In the genomic region with DNA sequence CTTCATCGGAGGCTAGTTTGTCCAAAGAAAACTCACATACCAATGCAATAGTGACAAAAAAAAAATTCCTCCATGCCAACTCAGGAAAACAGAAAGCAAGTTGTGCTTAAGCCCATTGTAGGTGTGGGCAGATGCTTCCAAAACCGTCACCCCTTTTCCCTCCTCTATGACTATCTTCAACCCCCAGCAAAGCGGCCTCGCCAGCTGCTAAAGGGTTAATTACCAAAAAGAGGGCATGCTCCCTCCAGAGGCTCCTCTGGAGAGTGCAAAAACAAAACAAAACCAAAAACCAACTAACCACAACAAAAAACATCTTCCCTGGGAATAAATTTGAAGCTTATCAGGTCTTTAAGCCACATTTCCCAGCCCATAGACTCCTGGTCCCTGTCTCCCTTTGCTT, we compare ENCODE assay signal across 10 cellular contexts. TPM values are rescaled to one million over a fixed set of nuclear protein-coding genes. Genes with fewer than 3 reads are reported as not detected.
DNase-seq lines count a peak whose midpoint lies in the region; ATAC-seq and TF ChIP-seq lines count a peak whose summit lies in the region.
"Had no signal": no experiment of that assay in that cellular context is flagged by ENCODE, and none has a peak within 500 bp of the region (broad histone marks: within the 10 kb centered on the region; RNA-seq: fewer than 3 reads in every experiment).

No MANE protein-coding gene starts in this region.

- H3K27me3 ChIP-seq in mesenchymal stem cell (ENCODE audit: control insufficient read depth in 1 of 2, insufficient read depth in 1 of 2, low read length in 2 of 2), result no peaks in the 10 kb centered on the region
- no peaks in the 10 kb centered on the region for H3K27me3 ChIP-seq in uterus

- H3K14ac ChIP-seq in mesenchymal stem cell (ENCODE audit: low read length in 2 of 2), result no peak overlapping the region

- no peaks in the 10 kb centered on the region for H3K36me3 ChIP-seq in mesenchymal stem cell (ENCODE audit: control insufficient read depth in 1 of 2, insufficient read depth in 2 of 2, low read depth in 1 of 2, low read length in 2 of 2)
- H3K36me3 ChIP-seq in uterus, result no peaks in the 10 kb centered on the region

- peak; percentile 43 for TF ChIP-seq CTCF in choroid plexus epithelial cell (conservative IDR thresholded peaks at IDR 0.05; ENCODE audit: low read depth, low read length)
- peak in 2 of 4 experiments; percentile 54 to 57 for TF ChIP-seq CTCF in uterus (IDR thresholded peaks at IDR 0.05)

- H3K9me3 ChIP-seq in mesenchymal stem cell (ENCODE audit: control insufficient read depth, low read length) (no peaks in the 10 kb centered on the region), uterus (no peaks in the 10 kb centered on the region)

- intact Hi-C loops in Right ventricle myocardium inferior (cut with DNase I), result no loop called here
- intact Hi-C loops in cardiac septum (cut with DNase I), result no loop called here
- intact Hi-C loops in uterus (cut with DNase I; ENCODE audit: low total_unique reads), result loop anchor here (2.0 kb wide), 1 partner anchor 48 kb away; no protein-coding TSS in a partner anchor

- 45% methylated on average over 4 of the region's 4 CpGs for WGBS in mesenchymal stem cell

- peak overlapping the region; percentile 84 for H3K9ac ChIP-seq in mesenchymal stem cell (ENCODE audit: low read length)

- H3K79me1 ChIP-seq in mesenchymal stem cell (replicated peaks; ENCODE audit: low read length, poor library complexity, severe bottlenecking), result no peaks in the 10 kb centered on the region

- H2BK120ac ChIP-seq in mesenchymal stem cell (ENCODE audit: low read depth, low read length), result no peak overlapping the region

- H2BK12ac ChIP-seq in mesenchymal stem cell (ENCODE audit: low read length in 2 of 2), result peak overlapping the region in 1 of 2 experiments; percentile 48

- H2AFZ ChIP-seq in mesenchymal stem cell (ENCODE audit: low read depth, low read length), result no peak overlapping the region

- H3K4me2 ChIP-seq in mesenchymal stem cell (ENCODE audit: low read length, poor library complexity, severe bottlenecking), result peak overlapping the region; percentile 37

- peak; percentile 17 for ATAC-seq in Right ventricle myocardium inferior
- ATAC-seq: natural killer cell had no signal

- H2BK5ac ChIP-seq in mesenchymal stem cell (ENCODE audit: low read depth, low read length, poor library complexity, severe bottlenecking), result no peak overlapping the region

- no peak overlapping the region for H4K8ac ChIP-seq in mesenchymal stem cell (ENCODE audit: low read length)

- no peak overlapping the region for H3K23ac ChIP-seq in mesenchymal stem cell (ENCODE audit: low read length in 2 of 2)

- H3K4me3 ChIP-seq in choroid plexus epithelial cell (ENCODE audit: low read depth, low read length), result no peak overlapping the region
- peak overlapping the region in 1 of 2 experiments; percentile 85 for H3K4me3 ChIP-seq in mesenchymal stem cell (ENCODE audit: insufficient read depth in 1 of 2, low read depth in 1 of 2, low read length in 2 of 2)
- H3K4me3 ChIP-seq in uterus, result peak overlapping the region; percentile 60 to 63

- DNase-seq in Right ventricle myocardium inferior (ENCODE audit: missing footprints), result no peak
- DNase-seq in cardiac septum (ENCODE audit: low spot score), result no peak
- DNase-seq in choroid plexus epithelial cell (ENCODE audit: low read depth), result no peak
- peak; percentile 26 for DNase-seq in mesenchymal stem cell
- DNase-seq in uterus, result no peak
- no peak for DNase-seq in inferior parietal cortex (ENCODE audit: extremely low spot score)
- DNase-seq in effector CD4-positive, alpha-beta T cell, result no peak
- DNase-seq in middle frontal gyrus (ENCODE audit: extremely low spot score, low spot score), result no peak
- DNase-seq: natural killer cell, NCI-H524 had no signal

- H2AK5ac ChIP-seq in mesenchymal stem cell (ENCODE audit: low read length, severe bottlenecking), result peak overlapping the region; percentile 47

- TF ChIP-seq POLR2A in uterus (IDR thresholded peaks at IDR 0.05), result no peak

- H3K4ac ChIP-seq in mesenchymal stem cell (ENCODE audit: low read depth in 1 of 2, low read length in 2 of 2), result no peak overlapping the region

- H3K4me1 ChIP-seq in mesenchymal stem cell (ENCODE audit: control insufficient read depth, insufficient read depth, low read depth, low read length) (peaks cover 15% of the 10 kb centered on the region), uterus (no peaks in the 10 kb centered on the region)

- no peak overlapping the region for H4K91ac ChIP-seq in mesenchymal stem cell (ENCODE audit: low read length)

- no peak overlapping the region for H2BK15ac ChIP-seq in mesenchymal stem cell (ENCODE audit: low read depth, poor library complexity, severe bottlenecking)

- H3K18ac ChIP-seq in mesenchymal stem cell (ENCODE audit: low read depth in 1 of 2, low read length in 2 of 2), result peak overlapping the region in 1 of 2 experiments; percentile 24

- no peak overlapping the region for H3K27ac ChIP-seq in mesenchymal stem cell (ENCODE audit: low read length, poor library complexity, severe bottlenecking)
- peak overlapping the region; percentile 94 to 98 for H3K27ac ChIP-seq in uterus

RNA-seq across cellular contexts. Expression of a gene that starts 1.2 kb away (rescaled TPM):
- 10.8 TPM for total RNA-seq in Right ventricle myocardium inferior
- 9.6 TPM for total RNA-seq in cardiac septum
- 10.1 TPM for polyA plus RNA-seq in mesenchymal stem cell (2013, experiment 1 of 2)
- 9.6 TPM for polyA plus RNA-seq in mesenchymal stem cell (2013, experiment 2 of 2)
- total RNA-seq in uterus, result 100 to 1,000 TPM in 3 of 4 donors, 10 to 100 TPM in 1; 38.9 to 377 (median 147) TPM
- total RNA-seq: natural killer cell had no signal

RNA-seq across cellular contexts. Expression of a gene that starts 10.1 kb away (rescaled TPM):
- total RNA-seq in Right ventricle myocardium inferior (83.6 TPM), cardiac septum (79.1 TPM), uterus (10 to 100 TPM; 18.7 to 34.9 (median 29.7) TPM)
- 63.8 TPM for polyA plus RNA-seq in mesenchymal stem cell (2013, experiment 1 of 2)
- 69.6 TPM for polyA plus RNA-seq in mesenchymal stem cell (2013, experiment 2 of 2)

RNA-seq across cellular contexts. Expression of a gene that starts 37.3 kb away (rescaled TPM):
- total RNA-seq in Right ventricle myocardium inferior (18.7 TPM), cardiac septum (17.4 TPM), uterus (10 to 100 TPM; 17.9 to 64.8 (median 41.7) TPM)
- polyA plus RNA-seq in mesenchymal stem cell (2013, experiment 1 of 2), result 45.3 TPM
- 44.4 TPM for polyA plus RNA-seq in mesenchymal stem cell (2013, experiment 2 of 2)

RNA-seq across cellular contexts. Expression of a gene that starts 56.5 kb away (rescaled TPM):
- total RNA-seq in Right ventricle myocardium inferior (159 TPM), cardiac septum (123 TPM), uterus (10 to 100 TPM in 2 of 4 donors, 1 to 10 TPM in 2; 2.1 to 52.8 (median 12.0) TPM)
- 32.9 TPM for polyA plus RNA-seq in mesenchymal stem cell (2013, experiment 1 of 2)
- polyA plus RNA-seq in mesenchymal stem cell (2013, experiment 2 of 2), result 33.3 TPM
